ENCODE assay signal across 8 cellular contexts in the genomic region with DNA sequence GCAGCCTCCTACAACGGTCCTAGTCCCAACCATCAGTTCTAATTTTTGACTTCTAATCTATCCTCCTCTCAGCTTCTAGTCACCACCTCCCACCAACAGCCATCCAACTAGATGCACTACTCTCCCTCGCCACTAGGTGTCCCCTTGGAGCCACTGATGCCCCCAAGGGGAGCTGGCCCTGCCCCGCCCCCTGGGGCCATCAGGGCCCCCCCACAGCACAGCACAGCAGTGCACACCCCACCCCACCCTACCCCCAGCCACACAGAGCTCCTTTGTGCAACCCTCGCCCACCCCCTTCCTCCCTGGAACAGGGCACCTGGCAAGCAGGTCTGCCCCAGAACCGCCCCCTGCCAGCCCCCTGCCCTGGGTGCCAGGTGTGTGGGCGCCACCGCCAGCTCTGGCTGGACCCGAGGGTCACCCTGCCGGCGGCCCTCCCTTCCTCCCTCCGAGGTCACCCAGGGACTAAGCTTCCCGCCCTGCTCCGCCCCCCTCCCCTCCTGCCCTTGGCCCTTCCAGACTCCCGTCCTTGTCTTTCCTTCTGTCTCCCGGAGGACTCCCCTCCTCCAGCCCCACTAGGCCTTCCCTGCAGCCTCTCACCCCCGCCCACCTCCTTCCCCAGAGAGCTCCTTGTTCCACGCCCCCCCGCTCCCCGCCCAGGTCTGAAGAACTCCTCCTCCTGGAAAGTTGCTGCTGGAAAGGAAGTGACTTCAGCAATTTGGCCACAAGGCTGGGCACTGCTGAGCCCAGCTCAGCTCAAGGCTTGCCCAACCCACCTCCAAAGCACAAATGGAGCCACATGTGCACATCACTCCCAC. TPM values are rescaled to one million over a fixed set of nuclear protein-coding genes. Genes with fewer than 3 reads are reported as not detected.
DNase-seq lines count a peak whose midpoint lies in the region; ATAC-seq and TF ChIP-seq lines count a peak whose summit lies in the region.

No MANE protein-coding gene starts in this region.

- H3K27ac Mint-ChIP-seq in T-cell, result peak overlapping the region; percentile 71 to 80

- POLR2A ChIA-PET in T-cell (lab: Charles Lee), result no interaction called here

- H3K9me3 ChIP-seq in left ventricle myocardium inferior (replicated peaks) (no peaks in the 10 kb centered on the region), prostate gland (no peaks in the 10 kb centered on the region), upper lobe of left lung (no peaks in the 10 kb centered on the region)

- H3K4me3 Mint-ChIP-seq in T-cell, result peak overlapping the region in 1 of 3 donors; percentile 76

- peaks cover 34 to 52% (median 42%) of the 10 kb centered on the region in 3 donors for H3K4me1 Mint-ChIP-seq in T-cell

- TF ChIP-seq CTCF in left ventricle myocardium inferior (IDR thresholded peaks at IDR 0.05; ENCODE audit: borderline replicate concordance), result peak; percentile 96
- peak; percentile 87 to 95 (median 90) for TF ChIP-seq CTCF in prostate gland (IDR thresholded peaks at IDR 0.05)
- peak; percentile 79 to 94 (median 88) for TF ChIP-seq CTCF in upper lobe of left lung (IDR thresholded peaks at IDR 0.05)

- no peaks in the 10 kb centered on the region for H3K27me3 Mint-ChIP-seq in T-cell

- peak; percentile 73 to 83 (median 78) for ATAC-seq in T-cell (replicated peaks in 1 of 4)
- peak; percentile 83 to 86 for ATAC-seq in upper lobe of left lung (ENCODE audit: low FRiP score in 2 of 2)
- ATAC-seq in GM18511 (IDR thresholded peaks at IDR 0.05; ENCODE audit: unreplicated experiment), result no peak

- TF ChIP-seq POLR2A in prostate gland (IDR thresholded peaks at IDR 0.05), result peak; percentile 53
- TF ChIP-seq POLR2A in upper lobe of left lung (IDR thresholded peaks at IDR 0.05), result no peak

- peaks cover 4% of the 10 kb centered on the region for H3K36me3 Mint-ChIP-seq in T-cell

- H3K4me1 ChIP-seq in left ventricle myocardium inferior, result peaks cover 86% of the 10 kb centered on the region
- no peaks in the 10 kb centered on the region for H3K4me1 ChIP-seq in prostate gland (replicated peaks)
- H3K4me1 ChIP-seq in upper lobe of left lung, result peaks cover 43 to 56% (median 47%) of the 10 kb centered on the region in 4 donors

- H3K4me3 ChIP-seq in left ventricle myocardium inferior (peak overlapping the region; percentile 50), prostate gland (peak overlapping the region in 1 of 2 donors; percentile 11), upper lobe of left lung (peak overlapping the region in 3 of 4 donors; percentile 20 to 40 (median 39))

- no peaks in the 10 kb centered on the region for H3K27me3 ChIP-seq in left ventricle myocardium inferior (ENCODE audit: low read depth)
- H3K27me3 ChIP-seq in prostate gland (replicated peaks; ENCODE audit: insufficient read depth), result no peaks in the 10 kb centered on the region
- no peaks in the 10 kb centered on the region for H3K27me3 ChIP-seq in upper lobe of left lung

- intact Hi-C loops in left ventricle myocardium inferior (cut with micrococcal nuclease), result no loop called here
- intact Hi-C loops in prostate gland (cut with DNase I), result loop anchor here (2.0 to 5.0 kb wide), 2 partner anchors 102 to 155 kb away; no protein-coding TSS in a partner anchor

- CTCF ChIA-PET in T-cell (lab: Charles Lee), result interaction anchor here (0.5 to 1.8 kb wide), 28 partner anchors 9 to 1671 kb away, joined by 3 to 13 read pairs (median 4); partner anchors contain the start of genes AHDC1 (in 1 of the 2) and IFI6 (in 1 of the 2)

- TF ChIP-seq EP300 in upper lobe of left lung (IDR thresholded peaks at IDR 0.05), result no peak

- peak overlapping the region; percentile 97 for H3K27ac ChIP-seq in left ventricle myocardium inferior (replicated peaks)
- H3K27ac ChIP-seq in prostate gland, result peak overlapping the region; percentile 76 to 85
- peak overlapping the region; percentile 52 to 85 (median 82) for H3K27ac ChIP-seq in upper lobe of left lung

- DNase-seq in Daoy (ENCODE audit: low read depth) (peak; percentile 96), KG1 (lab: John Stamatoyannopoulos, UW) (peak; percentile 57), T-cell (peak; percentile 28 to 76 (median 61)), amniotic epithelial cell (ENCODE audit: low read depth) (peak; percentile 93), left ventricle myocardium inferior (peak; percentile 94), prostate gland (ENCODE audit: low spot score) (peak; percentile 87), upper lobe of left lung (peak; percentile 90 to 96)

- H3K36me3 ChIP-seq in left ventricle myocardium inferior (peaks cover 36% of the 10 kb centered on the region), prostate gland (no peaks in the 10 kb centered on the region), upper lobe of left lung (peaks cover 0 to 19% (median 7%) of the 10 kb centered on the region in 4 donors)

- WGBS in prostate gland, result 5% methylated on average over 19 of the region's 19 CpGs
- WGBS in upper lobe of left lung, 2 donors, result 8 to 10% methylated on average over 15 to 17 of the region's 19 CpGs

- no peaks in the 10 kb centered on the region for H3K9me3 Mint-ChIP-seq in T-cell

RNA-seq across cellular contexts. Expression of gene AHDC1, which starts 47.0 kb away (rescaled TPM):
- 3.8 and 4.7 TPM in 2 replicates for total RNA-seq in Daoy (2014; rRNA removed; shearing (Covaris generic))
- 10 to 100 TPM; 21.9 to 26.4 (median 23.1) TPM for total RNA-seq in T-cell
- total RNA-seq in left ventricle myocardium inferior, result 40.1 TPM
- 10 to 100 TPM; 27.1 to 83.7 TPM for total RNA-seq in prostate gland
- total RNA-seq in upper lobe of left lung, result 10 to 100 TPM; 10.8 to 43.4 (median 26.2) TPM
